ENCODE assay signal across 22 cellular contexts in the genomic region with DNA sequence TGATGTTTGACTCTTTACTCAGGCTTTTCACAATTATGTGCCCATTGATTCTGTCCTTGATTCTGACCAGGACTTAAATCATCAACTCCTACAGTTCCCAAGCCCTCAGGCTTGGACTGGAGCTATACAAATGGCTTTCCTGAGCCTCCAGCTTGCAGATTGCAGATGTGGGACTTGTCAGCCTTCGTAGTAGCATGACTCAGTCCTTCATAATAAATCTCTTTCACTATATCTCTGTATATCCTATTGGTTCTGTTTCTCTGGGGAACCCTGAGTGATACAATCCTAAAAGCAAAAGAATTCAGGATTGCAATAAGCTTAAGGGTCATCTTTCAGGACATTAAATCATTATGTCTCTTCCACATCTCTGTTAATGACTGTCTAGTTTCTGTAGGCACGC.
"Had no signal": no experiment of that assay in that cellular context is flagged by ENCODE, and none has a peak within 500 bp of the region (broad histone marks: within the 10 kb centered on the region; RNA-seq: fewer than 3 reads in every experiment).

No MANE protein-coding gene starts in this region.

- H3K27me3 ChIP-seq: foreskin keratinocyte, heart left ventricle, neutrophil, suprapubic skin, thyroid gland had no signal

- H3K36me3 ChIP-seq: heart left ventricle, neutrophil, suprapubic skin, thyroid gland had no signal

- FAIRE-seq: endothelial cell of umbilical vein, urothelium cell line had no signal

- H3K4me1 ChIP-seq: foreskin keratinocyte, heart left ventricle, psoas muscle, suprapubic skin, thyroid gland had no signal

- H3K27ac ChIP-seq: coronary artery, foreskin keratinocyte, heart left ventricle, neutrophil, psoas muscle, skin epidermis, suprapubic skin, thyroid gland had no signal

- H3K4me3 ChIP-seq: coronary artery, heart left ventricle, mucosa of descending colon, psoas muscle, skin epidermis, suprapubic skin, thyroid gland had no signal

- H3K9me3 ChIP-seq: heart left ventricle, mucosa of descending colon, neutrophil, psoas muscle, suprapubic skin, thyroid gland had no signal

- ATAC-seq: foreskin keratinocyte; heart left ventricle; left colon; mucosa of descending colon; naive thymus-derived CD8-positive, alpha-beta T cell; psoas muscle; sciatic nerve had no signal

- DNase-seq: effector CD4-positive, alpha-beta T cell; endodermal cell; erythroblast; foreskin keratinocyte; heart left ventricle; hippocampal formation; left colon; mammary epithelial cell; mucosa of descending colon; naive thymus-derived CD8-positive, alpha-beta T cell; psoas muscle; retina; stimulated activated CD4-positive, alpha-beta T cell treated with anti-CD3 and anti-CD28 coated beads, Interleukin-2, amount 100 ng/mL, for 24 hours; stimulated activated naive CD4-positive, alpha-beta T cell; thyroid gland had no signal
